28 cellular contexts compared by ENCODE assay signal in genomic region chr4:65242156-65242846, GRCh38.
"Had no signal": no experiment of that assay in that cellular context is flagged by ENCODE, and none has a peak within 500 bp of the region (broad histone marks: within the 10 kb centered on the region; RNA-seq: fewer than 3 reads in every experiment).

No MANE protein-coding gene starts in this region.

- H3K9me3 ChIP-seq: adrenal gland, ascending aorta, mucosa of descending colon, right lobe of liver, suprapubic skin, vagina had no signal

- H3K36me3 ChIP-seq: adrenal gland, ascending aorta, brain microvascular endothelial cell, right lobe of liver, stomach, suprapubic skin, vagina had no signal

- H3K27me3 ChIP-seq: adrenal gland, ascending aorta, brain microvascular endothelial cell, right lobe of liver, stomach, suprapubic skin, vagina had no signal

- H3K4me3 Mint-ChIP-seq: activated B cell treated with CpG ODN at 0.5 μM for 24 hours; activated CD4-positive, alpha-beta T cell treated with anti-CD3 and anti-CD28 coated beads for 36 hours; activated naive CD8-positive, alpha-beta T cell; activated T-cell treated with anti-CD3 and anti-CD28 coated beads, Interleukin-2, amount 50 U/mL, for 4 hours; memory B cell; nephron progenitor cell; stimulated activated memory B cell treated with anti-CD40 and anti-IgM and Interleukin-4, amounts not matched to agents 10 μg/mL and 1 μg/mL and 100 μg/mL, for 72 hours had no signal

- H3K27me3 Mint-ChIP-seq: activated B cell treated with CpG ODN at 0.5 μM for 24 hours; activated CD4-positive, alpha-beta T cell treated with anti-CD3 and anti-CD28 coated beads for 36 hours; activated naive CD8-positive, alpha-beta T cell; memory B cell; stimulated activated memory B cell treated with anti-CD40 and anti-IgM and Interleukin-4, amounts not matched to agents 10 μg/mL and 1 μg/mL and 100 μg/mL, for 72 hours had no signal

- H3K4me1 Mint-ChIP-seq: activated B cell treated with CpG ODN at 0.5 μM for 24 hours; activated CD4-positive, alpha-beta T cell treated with anti-CD3 and anti-CD28 coated beads for 36 hours; memory B cell; nephron progenitor cell; stimulated activated memory B cell treated with anti-CD40 and anti-IgM and Interleukin-4, amounts not matched to agents 10 μg/mL and 1 μg/mL and 100 μg/mL, for 72 hours had no signal

- ATAC-seq: activated CD4-positive, alpha-beta T cell treated with anti-CD3 and anti-CD28 coated beads for 36 hours; activated T-cell treated with anti-CD3 and anti-CD28 coated beads, Interleukin-2, amount 50 U/mL, for 4 hours; mucosa of descending colon; stimulated activated memory B cell treated with anti-CD40 and anti-IgM and Interleukin-4, amounts not matched to agents 10 μg/mL and 1 μg/mL and 100 μg/mL, for 72 hours had no signal

- H3K27ac Mint-ChIP-seq: activated B cell treated with CpG ODN at 0.5 μM for 24 hours; activated CD4-positive, alpha-beta T cell treated with anti-CD3 and anti-CD28 coated beads for 36 hours; activated naive CD8-positive, alpha-beta T cell; activated T-helper 2 cell treated with anti-CD3 and anti-CD28 coated beads, Interferon-gamma antibody, Interleukin-2, Interleukin-4, amounts not matched to agents 10 μg/mL and 5 μg/mL and 100 μg/mL, durations not matched to agents 14 hours and 24 hours and 36 hours; memory B cell; nephron progenitor cell; stimulated activated memory B cell treated with anti-CD40 and anti-IgM and Interleukin-4, amounts not matched to agents 10 μg/mL and 1 μg/mL and 100 μg/mL, for 72 hours had no signal

- H3K4me1 ChIP-seq: right lobe of liver, stomach, suprapubic skin, vagina had no signal

- H3K9me3 Mint-ChIP-seq: activated T-cell treated with anti-CD3 and anti-CD28 coated beads, Interleukin-2, amount 50 U/mL, for 4 hours; nephron progenitor cell had no signal

- DNase-seq: activated B cell treated with CpG ODN at 0.5 μM for 24 hours; activated CD4-positive, alpha-beta T cell treated with anti-CD3 and anti-CD28 coated beads for 36 hours; activated CD4-positive, alpha-beta T cell treated with anti-CD3 and anti-CD28 coated beads, Interleukin-2, amount 50 U/mL, for 4 hours; activated CD8-positive, alpha-beta memory T cell treated with anti-CD3 and anti-CD28 coated beads, Interleukin-2, amount 50 U/mL, for 48 hours; activated naive CD4-positive, alpha-beta T cell; activated T-cell treated with anti-CD3 and anti-CD28 coated beads, Interleukin-2, amount 50 U/mL, for 4 hours; adrenal gland; brain microvascular endothelial cell; dermis blood vessel endothelial cell; effector CD8-positive, alpha-beta T cell; erythroblast; foreskin fibroblast; hippocampal formation; nephron progenitor cell; nucleus accumbens; small intestine; stimulated activated CD4-positive, alpha-beta T cell treated with anti-CD3 and anti-CD28 coated beads, Interleukin-2, amount 100 ng/mL, for 24 hours; stomach; T-helper 9 cell had no signal

- H3K4me3 ChIP-seq: adrenal gland, ascending aorta, mucosa of descending colon, right lobe of liver, stomach, suprapubic skin, vagina had no signal

- H3K36me3 Mint-ChIP-seq: activated naive CD8-positive, alpha-beta T cell; memory B cell; stimulated activated memory B cell treated with anti-CD40 and anti-IgM and Interleukin-4, amounts not matched to agents 10 μg/mL and 1 μg/mL and 100 μg/mL, for 72 hours had no signal

- H3K27ac ChIP-seq: adrenal gland, ascending aorta, brain microvascular endothelial cell, right lobe of liver, stomach, suprapubic skin, vagina had no signal
